In genomic region chr9:70579686-70580085, GRCh38 we compare ENCODE assay signal across 29 cellular contexts.
"Had no signal": no experiment of that assay in that cellular context is flagged by ENCODE, and none has a peak within 500 bp of the region (broad histone marks: within the 10 kb centered on the region; RNA-seq: fewer than 3 reads in every experiment).

No MANE protein-coding gene starts in this region.

- H3K27ac ChIP-seq: ascending aorta, body of pancreas, KMS-11, Peyer's patch, SJSA1 had no signal

- H3K27ac Mint-ChIP-seq: activated CD4-positive, alpha-beta memory T cell treated with anti-CD3 and anti-CD28 coated beads for 36 hours; activated CD4-positive, alpha-beta T cell treated with anti-CD3 and anti-CD28 coated beads, Interleukin-2, amount 10 ng/mL, durations not matched to agents 24 days and 14 days; activated naive CD4-positive, alpha-beta T cell treated with anti-CD3 and anti-CD28 coated beads, Interleukin-2, amount 50 U/mL, for 72 hours; activated naive CD8-positive, alpha-beta T cell treated with anti-CD3 and anti-CD28 coated beads, Interleukin-2, amount 50 U/mL, for 24 hours; T-helper 1 cell treated with Interleukin-12 subunit alpha and Interleukin-12 subunit beta and Interleukin-4 antibody, amounts not matched to agents 30 μg/mL and 1 μg/mL, for 36 hours; WTC11 had no signal

- H3K9me3 Mint-ChIP-seq: activated CD4-positive, alpha-beta memory T cell treated with anti-CD3 and anti-CD28 coated beads for 36 hours; activated naive CD8-positive, alpha-beta T cell treated with anti-CD3 and anti-CD28 coated beads, Interleukin-2, amount 50 U/mL, for 24 hours; activated T-cell treated with anti-CD3 and anti-CD28 coated beads, Interleukin-2, amount 50 U/mL, for 4 hours; T-helper 1 cell treated with Interleukin-12 subunit alpha and Interleukin-12 subunit beta and Interleukin-4 antibody, amounts not matched to agents 30 μg/mL and 1 μg/mL, for 36 hours; WTC11 had no signal

- H3K4me3 ChIP-seq: ascending aorta, body of pancreas, Peyer's patch, SJSA1 had no signal

- H3K27me3 ChIP-seq: ascending aorta, body of pancreas, Peyer's patch, SJSA1 had no signal

- H3K4me3 Mint-ChIP-seq: activated CD4-positive, alpha-beta memory T cell treated with anti-CD3 and anti-CD28 coated beads for 36 hours; activated CD4-positive, alpha-beta T cell treated with anti-CD3 and anti-CD28 coated beads, Interleukin-2, amount 10 ng/mL, durations not matched to agents 24 days and 14 days; activated naive CD8-positive, alpha-beta T cell treated with anti-CD3 and anti-CD28 coated beads, Interleukin-2, amount 50 U/mL, for 24 hours; activated T-cell treated with anti-CD3 and anti-CD28 coated beads, Interleukin-2, amount 50 U/mL, for 4 hours; T-helper 1 cell treated with Interleukin-12 subunit alpha and Interleukin-12 subunit beta and Interleukin-4 antibody, amounts not matched to agents 30 μg/mL and 1 μg/mL, for 36 hours; WTC11 had no signal

- H3K36me3 Mint-ChIP-seq: activated CD4-positive, alpha-beta memory T cell treated with anti-CD3 and anti-CD28 coated beads for 36 hours; WTC11 had no signal

- H3K9me3 ChIP-seq: ascending aorta, body of pancreas, Peyer's patch, SJSA1 had no signal

- ATAC-seq: activated naive CD4-positive, alpha-beta T cell treated with anti-CD3 and anti-CD28 coated beads, Interleukin-2, amount 50 U/mL, for 72 hours; activated naive CD8-positive, alpha-beta T cell treated with anti-CD3 and anti-CD28 coated beads, Interleukin-2, amount 50 U/mL, for 24 hours; activated T-cell treated with anti-CD3 and anti-CD28 coated beads, Interleukin-2, amount 50 U/mL, for 4 hours; body of pancreas; WTC11 had no signal

- DNase-seq: activated CD4-positive, alpha-beta memory T cell treated with anti-CD3 and anti-CD28 coated beads for 36 hours; activated CD4-positive, alpha-beta T cell treated with anti-CD3 and anti-CD28 coated beads for 1 hour; activated CD4-positive, alpha-beta T cell treated with anti-CD3 and anti-CD28 coated beads, Interleukin-2, amount 10 ng/mL, durations not matched to agents 24 days and 14 days; activated CD8-positive, alpha-beta memory T cell treated with anti-CD3 and anti-CD28 coated beads for 24 hours; activated effector memory CD4-positive, alpha-beta T cell treated with anti-CD3 and anti-CD28 coated beads, Interleukin-2, amount 50 U/mL, for 16 hours; activated naive CD4-positive, alpha-beta T cell treated with Interleukin-2 at 50 U/mL for 16 hours; activated naive CD8-positive, alpha-beta T cell treated with anti-CD3 and anti-CD28 coated beads, Interleukin-2, amount 50 U/mL, for 24 hours; activated T-cell treated with anti-CD3 and anti-CD28 coated beads, Interleukin-2, amount 50 U/mL, for 4 hours; amniotic stem cell; body of pancreas; central memory CD4-positive, alpha-beta T cell; NCI-H1092; NCI-H1417; NCI-H1930; NCI-H2171; NCI-H2227 treated with DMSO at 0.1 percent for 48 hours; NCI-H446 treated with DMSO at 0.1 percent for 48 hours; NCI-H526; NCI-H774; NK-92 treated with Interleukin-12 subunit alpha and Interleukin-12 subunit beta, amount 100 ng/mL, for 24 hours; OCI-M1; Peyer's patch; SHP77 had no signal

- H3K36me3 ChIP-seq: ascending aorta, Peyer's patch, SJSA1 had no signal

- H3K27me3 Mint-ChIP-seq: activated CD4-positive, alpha-beta memory T cell treated with anti-CD3 and anti-CD28 coated beads for 36 hours; activated CD4-positive, alpha-beta T cell treated with anti-CD3 and anti-CD28 coated beads, Interleukin-2, amount 10 ng/mL, durations not matched to agents 24 days and 14 days; activated naive CD8-positive, alpha-beta T cell treated with anti-CD3 and anti-CD28 coated beads, Interleukin-2, amount 50 U/mL, for 24 hours had no signal
